Comparison of ENCODE assay signal across 8 cellular contexts in genomic region chr5:82349651-82350050, GRCh38.
DNase-seq lines count a peak whose midpoint lies in the region; ATAC-seq and TF ChIP-seq lines count a peak whose summit lies in the region.
"Had no signal": no experiment of that assay in that cellular context is flagged by ENCODE, and none has a peak within 500 bp of the region (broad histone marks: within the 10 kb centered on the region; RNA-seq: fewer than 3 reads in every experiment).

No MANE protein-coding gene starts in this region.

- TF ChIP-seq CTCF in GM10266 (IDR thresholded peaks at IDR 0.05; ENCODE audit: control insufficient read depth, insufficient read depth, low read depth, missing control alignments) (peak; percentile 19), LNCaP clone FGC (IDR thresholded peaks at IDR 0.05; ENCODE audit: control insufficient read depth, extremely low read depth, insufficient read depth) (0 out of 2 replicates have a peak, but pooled peaks have one; percentile 28)

- no peak overlapping the region for H3K4me3 ChIP-seq in LNCaP clone FGC (ENCODE audit: low read depth, low read length)

- H3K27me3 Mint-ChIP-seq in activated T-cell treated with anti-CD3 and anti-CD28 coated beads, Interleukin-2, amount 50 U/mL, for 4 hours (ENCODE audit: low read depth) = peaks cover 2% of the 10 kb centered on the region

- peaks cover 1% of the 10 kb centered on the region for H3K4me1 Mint-ChIP-seq in activated T-cell treated with anti-CD3 and anti-CD28 coated beads, Interleukin-2, amount 50 U/mL, for 4 hours (ENCODE audit: low read depth)

- no peaks in the 10 kb centered on the region for H3K9me3 Mint-ChIP-seq in activated T-cell treated with anti-CD3 and anti-CD28 coated beads, Interleukin-2, amount 50 U/mL, for 4 hours

- peak; percentile 53 for ATAC-seq in activated T-cell treated with anti-CD3 and anti-CD28 coated beads, Interleukin-2, amount 50 U/mL, for 4 hours
- no peak for ATAC-seq in GM18511 (IDR thresholded peaks at IDR 0.05; ENCODE audit: unreplicated experiment)
- no peak for ATAC-seq in HG02610 (IDR thresholded peaks at IDR 0.05; ENCODE audit: unreplicated experiment)
- ATAC-seq: left colon had no signal

- DNase-seq in GM10266 (ENCODE audit: extremely low spot score) (no peak), LNCaP clone FGC (ENCODE audit: low read depth) (no peak), kidney tubule cell (ENCODE audit: low spot score) (peak; percentile 13)
- peak; percentile 16 for DNase-seq in activated T-cell treated with anti-CD3 and anti-CD28 coated beads, Interleukin-2, amount 50 U/mL, for 4 hours
- DNase-seq in central memory CD4-positive, alpha-beta T cell = no peak

- H3K36me3 Mint-ChIP-seq in activated T-cell treated with anti-CD3 and anti-CD28 coated beads, Interleukin-2, amount 50 U/mL, for 4 hours (ENCODE audit: insufficient read depth) = no peaks in the 10 kb centered on the region

- H3K4me3 Mint-ChIP-seq in activated T-cell treated with anti-CD3 and anti-CD28 coated beads, Interleukin-2, amount 50 U/mL, for 4 hours = no peak overlapping the region

Comparison
In these comparisons a context has a peak if more than half of its experiments do, and no peak if none do; other contexts are left out.
1. DNase-seq: peak in activated T-cell treated with anti-CD3 and anti-CD28 coated beads, Interleukin-2, amount 50 U/mL, for 4 hours (single experiment) and kidney tubule cell (single experiment); none in GM10266 (single experiment), LNCaP clone FGC (single experiment) and central memory CD4-positive, alpha-beta T cell (single experiment).
2. ATAC-seq: peak in activated T-cell treated with anti-CD3 and anti-CD28 coated beads, Interleukin-2, amount 50 U/mL, for 4 hours (2 of 2); none in GM18511 (single experiment) and HG02610 (single experiment).